ENCODE assay signal across 25 cellular contexts in the genomic region with DNA sequence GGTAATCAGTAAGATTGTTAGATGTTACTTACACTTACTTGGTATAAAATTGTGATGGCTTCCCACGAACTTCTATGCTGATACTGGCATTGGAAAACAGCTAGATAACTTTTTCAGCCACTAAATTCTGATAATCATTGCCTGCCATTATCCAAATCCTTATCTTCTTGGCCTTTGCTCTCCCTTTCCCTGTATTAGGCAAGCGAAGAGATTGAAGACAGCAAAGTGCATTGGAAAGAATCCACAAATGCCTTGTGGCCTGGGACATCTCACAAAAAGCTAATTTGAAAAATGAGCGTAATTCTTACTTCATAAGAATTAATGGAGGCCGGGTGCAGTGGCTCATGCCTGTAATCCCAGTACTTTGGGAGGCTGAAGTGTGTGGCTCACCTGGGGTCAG.
DNase-seq lines count a peak whose midpoint lies in the region; ATAC-seq and TF ChIP-seq lines count a peak whose summit lies in the region.
"Had no signal": no experiment of that assay in that cellular context is flagged by ENCODE, and none has a peak within 500 bp of the region (broad histone marks: within the 10 kb centered on the region; RNA-seq: fewer than 3 reads in every experiment).

No MANE protein-coding gene starts in this region.

- BruUV-seq in Caco-2 (replicated peaks; lab: Mats Ljungman, UMichigan): no TSS peak

- peaks cover 5% of the 10 kb centered on the region for H3K36me3 Mint-ChIP-seq in Caco-2 (ENCODE audit: insufficient read depth, unreplicated experiment)
- no peaks in the 10 kb centered on the region for H3K36me3 Mint-ChIP-seq in WTC11
- H3K36me3 Mint-ChIP-seq in neural progenitor cell: no peaks in the 10 kb centered on the region
- no peaks in the 10 kb centered on the region for H3K36me3 Mint-ChIP-seq in stimulated activated memory B cell treated with anti-CD40 and anti-IgM and Interleukin-4, amounts not matched to agents 10 μg/mL and 1 μg/mL and 100 μg/mL, for 72 hours
- H3K36me3 Mint-ChIP-seq: CD8-positive, alpha-beta memory T cell had no signal

- H3K9ac ChIP-seq in iPS-18a (ENCODE audit: low read length) (no peak overlapping the region), neural progenitor cell (no peak overlapping the region)
- H3K9ac ChIP-seq: KMS-11, SK-N-SH had no signal

- H3K27me3 ChIP-seq in Caco-2 (replicated peaks; ENCODE audit: control insufficient read depth, insufficient read depth, low read length) (no peaks in the 10 kb centered on the region), iPS-18a (ENCODE audit: control insufficient read depth, insufficient read depth, low read length) (peaks cover 45% of the 10 kb centered on the region), neural progenitor cell (no peaks in the 10 kb centered on the region), upper lobe of left lung (no peaks in the 10 kb centered on the region)

- no peak for TF ChIP-seq POLR2A in upper lobe of left lung (IDR thresholded peaks at IDR 0.05)

- no peak for TF ChIP-seq EP300 in upper lobe of left lung (IDR thresholded peaks at IDR 0.05)

- DNase-seq in Caco-2 (peak in 1 of 2 experiments; percentile 48), WTC11 (ENCODE audit: low spot score) (no peak), neural progenitor cell (ENCODE audit: low spot score) (no peak), upper lobe of left lung (no peak)
- no peak for DNase-seq in effector CD4-positive, alpha-beta T cell
- DNase-seq: 8988T; AML-193; C1 segment of cervical spinal cord; CD8-positive, alpha-beta memory T cell; GDM1; NCI-H1092 treated with DMSO at 0.1 percent for 48 hours; NCI-H146; NCI-H2171; NCI-H345; NCI-H524; NCI-H774; NK-92 treated with Interleukin-12 subunit alpha and Interleukin-12 subunit beta, amount 100 ng/mL, for 24 hours; SHP77 treated with DMSO at 0.1 percent for 48 hours; SK-N-SH had no signal

- no peak for TF ChIP-seq CTCF in Caco-2 (IDR thresholded peaks at IDR 0.05; ENCODE audit: insufficient read depth in 1 of 2, low read depth in 1 of 2, low read length in 1 of 2, severe bottlenecking in 1 of 2, unreplicated experiment in 1 of 2)
- no peak for TF ChIP-seq CTCF in WTC11 (IDR thresholded peaks at IDR 0.05)
- TF ChIP-seq CTCF in neural progenitor cell (IDR thresholded peaks at IDR 0.05): no peak
- no peak for TF ChIP-seq CTCF in upper lobe of left lung (IDR thresholded peaks at IDR 0.05)

- WGBS in upper lobe of left lung, 2 donors: 87 to 88% methylated on average over 4 of the region's 4 CpGs

- H3K27me3 Mint-ChIP-seq in Caco-2 (ENCODE audit: insufficient read depth, unreplicated experiment) (no peaks in the 10 kb centered on the region), WTC11 (ENCODE audit: low read depth) (peaks cover 91% of the 10 kb centered on the region), neural progenitor cell (ENCODE audit: insufficient read depth, low read depth) (no peaks in the 10 kb centered on the region)
- H3K27me3 Mint-ChIP-seq in stimulated activated memory B cell treated with anti-CD40 and anti-IgM and Interleukin-4, amounts not matched to agents 10 μg/mL and 1 μg/mL and 100 μg/mL, for 72 hours: no peaks in the 10 kb centered on the region

- POLR2A ChIA-PET in Caco-2 (lab: Charles Lee) (interaction anchor here (0.7 to 1.6 kb wide), 2 partner anchors 18 to 135 kb away, joined by 3 to 8 read pairs; no protein-coding TSS in a partner anchor), WTC11 (lab: Charles Lee) (interaction anchor here (0.6 to 0.7 kb wide), 2 partner anchors 78 to 1215 kb away, joined by 4 read pairs; no protein-coding TSS in a partner anchor)

- no peaks in the 10 kb centered on the region for H3K9me3 ChIP-seq in Caco-2
- no peaks in the 10 kb centered on the region for H3K9me3 ChIP-seq in iPS-18a (ENCODE audit: control insufficient read depth, low read depth, low read length)
- no peaks in the 10 kb centered on the region for H3K9me3 ChIP-seq in neural progenitor cell (ENCODE audit: low read depth)
- no peaks in the 10 kb centered on the region for H3K9me3 ChIP-seq in upper lobe of left lung
- H3K9me3 ChIP-seq: HAP-1, SK-N-SH had no signal

- H3K4me1 Mint-ChIP-seq in Caco-2 (ENCODE audit: low read depth, unreplicated experiment) (peaks cover 22% of the 10 kb centered on the region), WTC11 (peaks cover 20% of the 10 kb centered on the region), neural progenitor cell (peaks cover 14% of the 10 kb centered on the region)
- peaks cover 17% of the 10 kb centered on the region for H3K4me1 Mint-ChIP-seq in stimulated activated memory B cell treated with anti-CD40 and anti-IgM and Interleukin-4, amounts not matched to agents 10 μg/mL and 1 μg/mL and 100 μg/mL, for 72 hours
- H3K4me1 Mint-ChIP-seq: CD8-positive, alpha-beta memory T cell had no signal

- H3K4me3 ChIP-seq in Caco-2 (ENCODE audit: low read depth, low read length) (no peak overlapping the region), iPS-18a (ENCODE audit: low read length) (peak overlapping the region; percentile 23), neural progenitor cell (peak overlapping the region; percentile 16), upper lobe of left lung (no peak overlapping the region)
- H3K4me3 ChIP-seq: HAP-1 had no signal

- ATAC-seq in WTC11 (no peak), upper lobe of left lung (ENCODE audit: low FRiP score in 2 of 2) (no peak), GM21423 (IDR thresholded peaks at IDR 0.05; ENCODE audit: unreplicated experiment) (no peak)
- ATAC-seq in stimulated activated memory B cell treated with anti-CD40 and anti-IgM and Interleukin-4, amounts not matched to agents 10 μg/mL and 1 μg/mL and 100 μg/mL, for 72 hours: no peak

- no peaks in the 10 kb centered on the region for H3K36me3 ChIP-seq in Caco-2 (ENCODE audit: control insufficient read depth, insufficient read depth, low read length)
- H3K36me3 ChIP-seq in iPS-18a (ENCODE audit: control insufficient read depth, low read depth, low read length): no peaks in the 10 kb centered on the region
- no peaks in the 10 kb centered on the region for H3K36me3 ChIP-seq in neural progenitor cell
- H3K36me3 ChIP-seq in upper lobe of left lung: no peaks in the 10 kb centered on the region
- H3K36me3 ChIP-seq: HAP-1 had no signal

- peak overlapping the region; percentile 93 for H3K27ac Mint-ChIP-seq in Caco-2 (ENCODE audit: unreplicated experiment)
- peak overlapping the region; percentile 12 for H3K27ac Mint-ChIP-seq in WTC11
- H3K27ac Mint-ChIP-seq in neural progenitor cell: no peak overlapping the region
- no peak overlapping the region for H3K27ac Mint-ChIP-seq in stimulated activated memory B cell treated with anti-CD40 and anti-IgM and Interleukin-4, amounts not matched to agents 10 μg/mL and 1 μg/mL and 100 μg/mL, for 72 hours
- H3K27ac Mint-ChIP-seq: CD8-positive, alpha-beta memory T cell had no signal

- no peak overlapping the region for H2AFZ ChIP-seq in neural progenitor cell (replicated peaks)

- no peaks in the 10 kb centered on the region for H3K79me2 ChIP-seq in neural progenitor cell (ENCODE audit: low read depth)

- H3K4me3 Mint-ChIP-seq in Caco-2 (ENCODE audit: unreplicated experiment): peak overlapping the region; percentile 69
- H3K4me3 Mint-ChIP-seq in WTC11: no peak overlapping the region
- no peak overlapping the region for H3K4me3 Mint-ChIP-seq in neural progenitor cell
- H3K4me3 Mint-ChIP-seq in stimulated activated memory B cell treated with anti-CD40 and anti-IgM and Interleukin-4, amounts not matched to agents 10 μg/mL and 1 μg/mL and 100 μg/mL, for 72 hours: no peak overlapping the region
- H3K4me3 Mint-ChIP-seq: CD8-positive, alpha-beta memory T cell had no signal

- peaks cover 17% of the 10 kb centered on the region for H3F3A ChIP-seq in neural progenitor cell (ENCODE audit: low read depth)

- H3K4me1 ChIP-seq in Caco-2 (peaks cover 34% of the 10 kb centered on the region), iPS-18a (ENCODE audit: control insufficient read depth, low read depth, low read length) (peaks cover 10% of the 10 kb centered on the region), neural progenitor cell (peaks cover 18% of the 10 kb centered on the region), upper lobe of left lung (no peaks in the 10 kb centered on the region)

- H3K4me2 ChIP-seq in neural progenitor cell: peak overlapping the region; percentile 72
- H3K4me2 ChIP-seq: KMS-11, SK-N-SH had no signal

- intact Hi-C loops in Caco-2 (cut with micrococcal nuclease; ENCODE audit: unreplicated experiment): loop anchor here (1.0 to 5.0 kb wide), 5 partner anchors 40 to 425 kb away; partner anchors contain the start of gene MARCKS

- CTCF ChIA-PET in Caco-2 (lab: Charles Lee): interaction anchor here (0.6 to 1.2 kb wide), 3 partner anchors 14 to 134 kb away, joined by 3 to 7 read pairs (median 5); no protein-coding TSS in a partner anchor
- CTCF ChIA-PET in WTC11 (lab: Charles Lee): interaction anchor here (0.9 to 2.2 kb wide), 2 partner anchors 9 to 81 kb away, joined by 3 to 19 read pairs; no protein-coding TSS in a partner anchor

- H3K9me3 Mint-ChIP-seq in Caco-2 (ENCODE audit: unreplicated experiment) (no peaks in the 10 kb centered on the region), WTC11 (no peaks in the 10 kb centered on the region), neural progenitor cell (no peaks in the 10 kb centered on the region)
- H3K9me3 Mint-ChIP-seq in stimulated activated memory B cell treated with anti-CD40 and anti-IgM and Interleukin-4, amounts not matched to agents 10 μg/mL and 1 μg/mL and 100 μg/mL, for 72 hours: no peaks in the 10 kb centered on the region
- H3K9me3 Mint-ChIP-seq: CD8-positive, alpha-beta memory T cell had no signal

- no peaks in the 10 kb centered on the region for H4K20me1 ChIP-seq in neural progenitor cell (ENCODE audit: low read depth)

- H3K27ac ChIP-seq in iPS-18a (ENCODE audit: low read length): no peak overlapping the region
- H3K27ac ChIP-seq in neural progenitor cell: peak overlapping the region; percentile 94
- H3K27ac ChIP-seq in upper lobe of left lung: no peak overlapping the region
- H3K27ac ChIP-seq: KMS-11, RWPE1 had no signal

TF ChIP-seq in WTC11, 78 proteins besides CTCF, POLR2A, EP300 and RAD21 (continues in another document):
- no peak for TF ChIP-seq ZNF423 (CRISPR knock-in tag; IDR thresholded peaks at IDR 0.05)
- no peak for TF ChIP-seq ZNF219 (CRISPR knock-in tag; IDR thresholded peaks at IDR 0.05; ENCODE audit: borderline replicate concordance)
- no peak for TF ChIP-seq ZBTB43 (CRISPR knock-in tag; IDR thresholded peaks at IDR 0.05)
- TF ChIP-seq CBFB (CRISPR knock-in tag; IDR thresholded peaks at IDR 0.05; ENCODE audit: low read depth): no peak
- TF ChIP-seq ZNF317 (CRISPR knock-in tag; IDR thresholded peaks at IDR 0.05; ENCODE audit: borderline replicate concordance, low read depth): no peak
- TF ChIP-seq TP53 (CRISPR knock-in tag; IDR thresholded peaks at IDR 0.05): no peak

Comparison
In these comparisons a context has a peak if more than half of its experiments do, and no peak if none do; other contexts are left out.
1. H3K4me3 ChIP-seq: peak in iPS-18a (single experiment) and neural progenitor cell (single experiment); none in Caco-2 (single experiment) and upper lobe of left lung (0 of 4).
2. H3K27ac Mint-ChIP-seq: peak in Caco-2 (single experiment) and WTC11 (single experiment); none in neural progenitor cell (single experiment) and stimulated activated memory B cell treated with anti-CD40 and anti-IgM and Interleukin-4, amounts not matched to agents 10 μg/mL and 1 μg/mL and 100 μg/mL, for 72 hours (single experiment).